Comparison of ENCODE assay signal across 2 cellular contexts in genomic region chr17:5431929-5432556, GRCh38.
TF ChIP-seq lines count a peak whose summit lies in the region.

No MANE protein-coding gene starts in this region.

TF ChIP-seq in A549, 52 proteins besides CTCF, POLR2A, EP300 and RAD21:
- TF ChIP-seq CBX2 (IDR thresholded peaks at IDR 0.05; ENCODE audit: borderline replicate concordance, low read depth) (no peak), JUN (IDR thresholded peaks at IDR 0.05) (peak; percentile 56 to 62; a peak in 1 of 5 replicates), GATA3 (IDR thresholded peaks at IDR 0.05; ENCODE audit: borderline replicate concordance) (no peak), MAZ (IDR thresholded peaks at IDR 0.05; ENCODE audit: borderline replicate concordance, low read depth, low read length) (no peak), CEBPB (IDR thresholded peaks at IDR 0.05) (no peak), PHF8 (IDR thresholded peaks at IDR 0.05; ENCODE audit: borderline replicate concordance, low read depth) (no peak), RNF2 (IDR thresholded peaks at IDR 0.05; ENCODE audit: borderline replicate concordance, low read depth) (no peak)

TF ChIP-seq in GM23338, 12 proteins besides CTCF, POLR2A, EP300 and RAD21:
- TF ChIP-seq ZNF331 (CRISPR knock-in tag; IDR thresholded peaks at IDR 0.05; ENCODE audit: low read depth), result no peak
